30 cellular contexts compared by ENCODE assay signal in genomic region chr6:162404926-162405325, GRCh38.
"Had no signal": no experiment of that assay in that cellular context is flagged by ENCODE, and none has a peak within 500 bp of the region (broad histone marks: within the 10 kb centered on the region; RNA-seq: fewer than 3 reads in every experiment).

No MANE protein-coding gene starts in this region.

- DNase-seq: activated B cell treated with CpG ODN at 0.5 μM for 24 hours; activated CD4-positive, alpha-beta T cell treated with anti-CD3 and anti-CD28 coated beads for 48 hours; activated CD4-positive, alpha-beta T cell treated with anti-CD3 and anti-CD28 coated beads, Interleukin-2, amount 50 U/mL, for 1 hour; activated CD4-positive, alpha-beta T cell treated with anti-CD3 and anti-CD28 coated beads, Interleukin-2, amount 50 U/mL, for 48 hours; activated CD8-positive, alpha-beta memory T cell treated with anti-CD3 and anti-CD28 coated beads, Interleukin-2, amount 10 ng/mL, durations not matched to agents 7 days and 5 days; activated CD8-positive, alpha-beta memory T cell treated with anti-CD3 and anti-CD28 coated beads, Interleukin-2, amount 50 U/mL, for 4 hours; activated CD8-positive, alpha-beta T cell treated with anti-CD3 and anti-CD28 coated beads for 36 hours; activated effector memory CD4-positive, alpha-beta T cell treated with anti-CD3 and anti-CD28 coated beads, Interleukin-2, amount 50 U/mL, for 16 hours; activated naive CD4-positive, alpha-beta T cell treated with anti-CD3 and anti-CD28 coated beads for 36 hours; activated naive CD8-positive, alpha-beta T cell treated with anti-CD3 and anti-CD28 coated beads for 36 hours; activated naive CD8-positive, alpha-beta T cell treated with anti-CD3 and anti-CD28 coated beads, Interleukin-2, amount 50 U/mL, for 24 hours; activated T-cell treated with anti-CD3 and anti-CD28 coated beads, Interleukin-2, amount 50 U/mL, for 1 hour; activated T-cell treated with anti-CD3 and anti-CD28 coated beads, Interleukin-2, amount 50 U/mL, for 48 hours; adrenal gland; brain microvascular endothelial cell; caudate nucleus; dorsolateral prefrontal cortex; effector CD4-positive, alpha-beta T cell; effector memory CD8-positive, alpha-beta T cell; esophagus squamous epithelium; foreskin keratinocyte; gastrocnemius medialis; glutamatergic neuron; heart left ventricle; T-helper 1 cell; T-helper 17 cell; T1000; WERI-Rb-1 had no signal

- FAIRE-seq: endothelial cell of umbilical vein had no signal

- ATAC-seq: activated CD4-positive, CD25-positive, alpha-beta regulatory T cell treated with anti-CD3 and anti-CD28 coated beads, Interleukin-2, amount 50 U/mL, for 24 hours; activated CD8-positive, alpha-beta memory T cell treated with anti-CD3 and anti-CD28 coated beads, Interleukin-2, amount 10 ng/mL, durations not matched to agents 7 days and 5 days; activated CD8-positive, alpha-beta T cell treated with anti-CD3 and anti-CD28 coated beads for 36 hours; activated naive CD8-positive, alpha-beta T cell treated with anti-CD3 and anti-CD28 coated beads, Interleukin-2, amount 50 U/mL, for 24 hours; effector memory CD8-positive, alpha-beta T cell; foreskin keratinocyte; gastrocnemius medialis; heart left ventricle; T-helper 17 cell had no signal
